ENCODE assay signal across 11 cellular contexts in genomic region chr1:174963547-174964125, GRCh38. TPM values are rescaled to one million over a fixed set of nuclear protein-coding genes. Genes with fewer than 3 reads are reported as not detected.
DNase-seq lines count a peak whose midpoint lies in the region; ATAC-seq, FAIRE-seq and TF ChIP-seq lines count a peak whose summit lies in the region.
"Had no signal": no experiment of that assay in that cellular context is flagged by ENCODE, and none has a peak within 500 bp of the region (broad histone marks: within the 10 kb centered on the region; RNA-seq: fewer than 3 reads in every experiment).

No MANE protein-coding gene starts in this region.

- TF ChIP-seq RAD21 in GM12878 (IDR thresholded peaks at IDR 0.05; ENCODE audit: insufficient read depth, low read depth, low read length) = no peak

- DNase-seq in NCI-H1092 treated with DMSO at 0.1 percent for 48 hours (lab: John Stamatoyannopoulos, UW) (peak; percentile 16), NCI-H1092 (lab: John Stamatoyannopoulos, UW) (no peak), NCI-H1105 treated with DMSO at 0.1 percent for 48 hours (lab: John Stamatoyannopoulos, UW) (peak; percentile 47), GM12878 (ENCODE audit: low read depth, low spot score) (no peak), psoas muscle (no peak), NK-92 (lab: John Stamatoyannopoulos, UW; ENCODE audit: unreplicated experiment) (no peak), NCI-H146 treated with DMSO at 0.1 percent for 48 hours (lab: John Stamatoyannopoulos, UW; ENCODE audit: unreplicated experiment) (no peak)
- DNase-seq: activated CD8-positive, alpha-beta memory T cell treated with anti-CD3 and anti-CD28 coated beads, Interleukin-2, amount 50 U/mL, for 48 hours had no signal

- H2AFZ ChIP-seq in GM12878 (ENCODE audit: control insufficient read depth, low read depth, low read length) = no peak overlapping the region

- no peak overlapping the region for H3K9ac ChIP-seq in GM12878 (ENCODE audit: control insufficient read depth, insufficient read depth, low read length)

- H3K36me3 ChIP-seq in GM12878 (ENCODE audit: control insufficient read depth in 2 of 2, insufficient read depth in 2 of 2, low read length in 1 of 2) (peaks cover 0 to 5% of the 10 kb centered on the region in 2 experiments; a peak in 1 of 4 replicates), psoas muscle (ENCODE audit: insufficient read depth in 1 of 2, low read depth in 1 of 2) (no peaks in the 10 kb centered on the region)

- TF ChIP-seq POLR2A in GM12878 (IDR thresholded peaks at IDR 0.05; ENCODE audit: low read depth, low read length) = no peak

- H3K27me3 ChIP-seq in GM12878 (replicated peaks in 1 of 2; ENCODE audit: control insufficient read depth in 2 of 2, insufficient read depth in 2 of 2, low read length in 1 of 2) (no peaks in the 10 kb centered on the region), psoas muscle (ENCODE audit: insufficient read depth in 3 of 3, low read length in 2 of 3) (no peaks in the 10 kb centered on the region)

- SMC1A ChIA-PET in GM12878 (lab: Charles Lee; ENCODE audit: uncharacterized antibody, unreplicated experiment) = interaction anchor here (0.6 to 5.2 kb wide), 20 partner anchors 10 to 165 kb away, joined by 3 to 44 read pairs (median 4); partner anchors contain the start of gene CACYBP

- no peaks in the 10 kb centered on the region for H3K79me2 ChIP-seq in GM12878 (ENCODE audit: control insufficient read depth, insufficient read depth, low read length)

- in situ Hi-C loops in GM12878 (cut with MboI) = no loop called here

- FAIRE-seq in GM12878 (lab: Jason Lieb, UNC) = no peak
- FAIRE-seq: A549, endometrium had no signal

- TF ChIP-seq CTCF in GM12878 (IDR thresholded peaks at IDR 0.05 in 2 of 3, conservative IDR thresholded peaks at IDR 0.05 in 1 of 3; ENCODE audit: control insufficient read depth in 2 of 3, extremely low read depth in 1 of 3, insufficient read depth in 1 of 3, low read depth in 3 of 3, low read length in 3 of 3) = no peak
- no peak for TF ChIP-seq CTCF in psoas muscle (IDR thresholded peaks at IDR 0.05)

- WGBS in GM12878 (ENCODE audit: insufficient coverage, insufficient replicate concordance, low lambda C conversion rate, missing lambda C conversion rate) = 87% methylated on average over 2 of the region's 2 CpGs
- WGBS in psoas muscle, 3 donors = 25 to 41% (median 30%) methylated on average over 2 of the region's 2 CpGs

- BruUV-seq in GM12878 (replicated peaks; lab: Mats Ljungman, UMichigan) = no TSS peak

- H3K9me3 ChIP-seq in GM12878 (replicated peaks; ENCODE audit: control insufficient read depth, insufficient read depth, low read length) = no peaks in the 10 kb centered on the region
- no peaks in the 10 kb centered on the region for H3K9me3 ChIP-seq in psoas muscle
- H3K9me3 ChIP-seq: A549 had no signal

- H3K27ac ChIP-seq in GM12878 (ENCODE audit: control insufficient read depth, insufficient read depth) = no peak overlapping the region
- peak overlapping the region; percentile 56 for H3K27ac ChIP-seq in psoas muscle
- H3K27ac ChIP-seq: A549 had no signal

- ATAC-seq in GM12878 = no peak
- peak in 2 of 4 donors; percentile 36 for ATAC-seq in psoas muscle
- ATAC-seq in HG02588 (IDR thresholded peaks at IDR 0.05; ENCODE audit: unreplicated experiment) = no peak

- TF ChIP-seq EP300 in GM12878 (IDR thresholded peaks at IDR 0.05; ENCODE audit: borderline replicate concordance in 1 of 2, control insufficient read depth in 1 of 2, low read depth in 2 of 2, low read length in 2 of 2) = no peak

- intact Hi-C loops in GM12878 (cut with micrococcal nuclease; ENCODE audit: unreplicated experiment) (no loop called here), psoas muscle (cut with DNase I) (no loop called here)

- POLR2A ChIA-PET in GM12878 (lab: Charles Lee) = interaction anchor here (0.7 to 7.2 kb wide), 5 partner anchors 10 to 145 kb away, joined by 3 to 74 read pairs (median 4); partner anchors contain the start of gene CACYBP

- RAD21 ChIA-PET in GM12878 (lab: Charles Lee; ENCODE audit: unreplicated experiment) = interaction anchor here (0.7 to 4.1 kb wide), 10 partner anchors 11 to 163 kb away, joined by 3 to 59 read pairs (median 4); partner anchors contain the start of gene CACYBP

- CTCF ChIA-PET in GM12878 (lab: Yijun Ruan, JAX) = interaction anchor here (0.8 to 1.7 kb wide), 3 partner anchors 10 to 35 kb away, joined by 3 to 7 read pairs (median 7); no protein-coding TSS in a partner anchor

- no peaks in the 10 kb centered on the region for H4K20me1 ChIP-seq in GM12878 (ENCODE audit: control insufficient read depth, insufficient read depth)

- peaks cover 16% of the 10 kb centered on the region; the same call in 1 of the 2 replicates for H3K4me1 ChIP-seq in GM12878 (ENCODE audit: control insufficient read depth, insufficient read depth, low read length)
- peaks cover 25% of the 10 kb centered on the region for H3K4me1 ChIP-seq in psoas muscle

- no peak overlapping the region for H3K4me2 ChIP-seq in GM12878 (ENCODE audit: control insufficient read depth, insufficient read depth)
- H3K4me2 ChIP-seq: A549 had no signal

- H3K4me3 ChIP-seq in GM12878 (no peak overlapping the region), psoas muscle (no peak overlapping the region)
- H3K4me3 ChIP-seq: A549 had no signal

TF ChIP-seq in GM12878, 131 proteins besides CTCF, POLR2A, EP300 and RAD21 (continues in another document):
- no peak for TF ChIP-seq ZBTB4 (CRISPR knock-in tag; IDR thresholded peaks at IDR 0.05)
- TF ChIP-seq POLR2AphosphoS2 (IDR thresholded peaks at IDR 0.05; ENCODE audit: low read depth, low read length) = no peak
- TF ChIP-seq PML (IDR thresholded peaks at IDR 0.05; ENCODE audit: low read length) = no peak

RNA-seq across cellular contexts. Expression of gene CACYBP, which starts 36.1 kb away (rescaled TPM):
- 31.8 and 34.6 TPM in 2 replicates for total RNA-seq in GM12878 (2013; cell fraction: nucleolus; rRNA removed)
- total RNA-seq in GM12878 (2014; rRNA removed) (219 and 337 TPM in 2 replicates), GM12878 (2014; rRNA removed; fragmentation: Illumina TruSeq; extraction: Trizol) (191 and 217 TPM in 2 replicates), GM12878 (2021) (140 and 142 TPM in 2 replicates), psoas muscle (100 to 1,000 TPM in 1 of 4 donors, 10 to 100 TPM in 3; 69.4 to 113 (median 77.2) TPM)
- polyA plus RNA-seq in GM12878 (2011; ENCODE audit: low read depth) = 50.2 TPM
- polyA plus RNA-seq in GM12878 (2011; rRNA removed) (77.7 and 118 TPM in 2 replicates), GM12878 (2014; fragmentation: Illumina TruSeq; extraction: Trizol) (120 and 220 TPM in 2 replicates), GM12878 (2014; fragmentation: Nextera tagmentation; extraction: Ambion mirVana) (100 to 1,000 TPM; 189 to 199 TPM), GM12878 (2014; rRNA removed) (354 and 488 TPM in 2 replicates), GM12878 (2016; fragmentation: Nextera tagmentation; extraction: Ambion mirVana) (100 to 1,000 TPM; 431 to 439 TPM), psoas muscle (100 to 1,000 TPM in 2 of 3 donors, 10 to 100 TPM in 1; 94.3 to 260 (median 156) TPM)
- polyA plus RNA-seq in GM12878 (2011; cell fraction: cytosol; rRNA removed) = 54.1 and 73.7 TPM in 2 replicates
- 26.5 and 55.8 TPM in 2 replicates for polyA plus RNA-seq in GM12878 (2011; cell fraction: nucleus; rRNA removed)
- polyA plus RNA-seq in GM12878 (2012) = 93.7 and 110 TPM in 2 replicates
- polyA minus RNA-seq in GM12878 (2011; rRNA and poly(A)+ RNA removed) = 12.0 and 30.3 TPM in 2 replicates
- polyA minus RNA-seq in GM12878 (2011; cell fraction: cytosol; rRNA and poly(A)+ RNA removed) = 12.6 and 14.0 TPM in 2 replicates
- polyA minus RNA-seq in GM12878 (2011; cell fraction: nucleus; rRNA and poly(A)+ RNA removed) = 21.4 and 31.9 TPM in 2 replicates

RNA-seq across cellular contexts. Expression of gene MRPS14, which starts 59.6 kb away (rescaled TPM):
- 31.6 and 35.9 TPM in 2 replicates for total RNA-seq in GM12878 (2013; cell fraction: nucleolus; rRNA removed)
- total RNA-seq in GM12878 (2014; rRNA removed) (35.7 and 37.9 TPM in 2 replicates), GM12878 (2014; rRNA removed; fragmentation: Illumina TruSeq; extraction: Trizol) (28.2 and 31.1 TPM in 2 replicates), GM12878 (2021) (37.0 and 40.6 TPM in 2 replicates), psoas muscle (10 to 100 TPM; 21.6 to 27.4 (median 24.3) TPM)
- polyA plus RNA-seq in GM12878 (2011; ENCODE audit: low read depth) = 22.3 TPM
- polyA plus RNA-seq in GM12878 (2011; rRNA removed) (57.6 and 70.6 TPM in 2 replicates), GM12878 (2014; fragmentation: Illumina TruSeq; extraction: Trizol) (39.8 and 40.5 TPM in 2 replicates), GM12878 (2014; fragmentation: Nextera tagmentation; extraction: Ambion mirVana) (100 to 1,000 TPM; 223 to 224 TPM), GM12878 (2014; rRNA removed) (37.7 and 43.2 TPM in 2 replicates), GM12878 (2016; fragmentation: Nextera tagmentation; extraction: Ambion mirVana) (100 to 1,000 TPM; 112 to 122 TPM), psoas muscle (10 to 100 TPM; 21.8 to 40.7 (median 29.6) TPM)
- polyA plus RNA-seq in GM12878 (2011; cell fraction: cytosol; rRNA removed) = 31.5 and 37.1 TPM in 2 replicates
- 24.7 and 31.1 TPM in 2 replicates for polyA plus RNA-seq in GM12878 (2011; cell fraction: nucleus; rRNA removed)
- 26.7 and 29.7 TPM in 2 replicates for polyA plus RNA-seq in GM12878 (2012)
- polyA minus RNA-seq in GM12878 (2011; rRNA and poly(A)+ RNA removed) = 15.9 and 17.7 TPM in 2 replicates
- polyA minus RNA-seq in GM12878 (2011; cell fraction: cytosol; rRNA and poly(A)+ RNA removed) = 5.8 and 6.0 TPM in 2 replicates
- 7.7 and 12.0 TPM in 2 replicates for polyA minus RNA-seq in GM12878 (2011; cell fraction: nucleus; rRNA and poly(A)+ RNA removed)

Comparison
In these comparisons a context has a peak if more than half of its experiments do, and no peak if none do; other contexts are left out.
1. DNase-seq: peak in NCI-H1092 treated with DMSO at 0.1 percent for 48 hours (single experiment) and NCI-H1105 treated with DMSO at 0.1 percent for 48 hours (single experiment); none in NCI-H1092 (single experiment), GM12878 (single experiment), psoas muscle (0 of 2), NK-92 (single experiment) and NCI-H146 treated with DMSO at 0.1 percent for 48 hours (single experiment).